ENCODE assay signal across 33 cellular contexts in genomic region chr12:2851931-2852330, GRCh38. TPM values are rescaled to one million over a fixed set of nuclear protein-coding genes. Genes with fewer than 3 reads are reported as not detected.
"Had no signal": no experiment of that assay in that cellular context is flagged by ENCODE, and none has a peak within 500 bp of the region (broad histone marks: within the 10 kb centered on the region; RNA-seq: fewer than 3 reads in every experiment).

No MANE protein-coding gene starts in this region.

- H3K9me3 ChIP-seq: left ventricle myocardium inferior, neutrophil, right atrium auricular region, right lobe of liver, suprapubic skin, thoracic aorta, tibial artery, upper lobe of right lung had no signal

- H3K27me3 ChIP-seq: hepatocyte, neutrophil, right atrium auricular region, right lobe of liver, suprapubic skin, tibial artery, upper lobe of right lung had no signal

- H3K9ac ChIP-seq: neural progenitor cell, parathyroid adenoma had no signal

- H3K27ac ChIP-seq: hepatocyte, left ventricle myocardium inferior, neural progenitor cell, neutrophil, parathyroid adenoma, right atrium auricular region, right lobe of liver, skin epidermis, suprapubic skin, thoracic aorta, tibial artery, upper lobe of right lung had no signal

- H3K4me3 ChIP-seq: hepatocyte, left ventricle myocardium inferior, lung, neural progenitor cell, right atrium auricular region, right lobe of liver, skin epidermis, suprapubic skin, thoracic aorta, tibial artery, upper lobe of right lung had no signal

- H2AFZ ChIP-seq: hepatocyte, neural progenitor cell, parathyroid adenoma had no signal

- H3K4me1 ChIP-seq: parathyroid adenoma, suprapubic skin had no signal

- DNase-seq: islet precursor cell; left ventricle myocardium inferior; naive B cell; natural killer cell; nephron progenitor cell; occipital lobe; right lobe of liver; stimulated activated CD4-positive, alpha-beta T cell treated with anti-CD3 and anti-CD28 coated beads, Interleukin-12 subunit alpha, Interleukin-12 subunit beta, amount 100 ng/mL, for 4 hours; stimulated activated CD4-positive, alpha-beta T cell treated with anti-CD3 and anti-CD28 coated beads, Interleukin-15, amount 100 ng/mL, for 24 hours; stimulated activated CD4-positive, alpha-beta T cell treated with anti-CD3 and anti-CD28 coated beads, Interleukin-2, amount 100 ng/mL, for 24 hours; stimulated activated CD4-positive, alpha-beta T cell treated with anti-CD3 and anti-CD28 coated beads, Interleukin-4, amount 100 ng/mL, for 1 hour; stimulated activated naive B cell treated with anti-CD40 and anti-IgM and Interleukin-4, amounts not matched to agents 10 μg/mL and 1 μg/mL and 100 μg/mL, for 72 hours; stimulated activated naive CD8-positive, alpha-beta T cell treated with anti-CD3 and anti-CD28 coated beads, Interleukin-15, Interleukin-2, amounts not matched to agents 100 U/mL and 50 U/mL, for 24 hours; tibial artery; trophoblast cell; upper lobe of right lung had no signal

- H3K36me3 ChIP-seq: left ventricle myocardium inferior, neural progenitor cell, right lobe of liver, thoracic aorta, upper lobe of right lung had no signal

- H3K4me2 ChIP-seq: hepatocyte, neural progenitor cell had no signal

- H3K79me2 ChIP-seq: hepatocyte, parathyroid adenoma had no signal

RNA-seq across cellular contexts. Expression of gene TEX52, which starts 4.9 kb away (rescaled TPM):
- total RNA-seq: hepatocyte, kidney epithelial cell, left ventricle myocardium inferior, lower leg skin, lung, mucosa of gallbladder, natural killer cell, occipital lobe, osteocyte, progenitor cell of endocrine pancreas, pulmonary artery endothelial cell, renal cortical epithelial cell, right atrium auricular region, right lobe of liver, subcutaneous adipose tissue, suprapubic skin, thoracic aorta, upper lobe of right lung had no signal
- polyA plus RNA-seq: hepatocyte, lung had no signal

RNA-seq across cellular contexts. Expression of gene NRIP2, which starts 17.1 kb away (rescaled TPM):
- total RNA-seq: hepatocyte, kidney epithelial cell, natural killer cell, osteocyte, progenitor cell of endocrine pancreas, pulmonary artery endothelial cell, renal cortical epithelial cell had no signal
